In the genomic region with DNA sequence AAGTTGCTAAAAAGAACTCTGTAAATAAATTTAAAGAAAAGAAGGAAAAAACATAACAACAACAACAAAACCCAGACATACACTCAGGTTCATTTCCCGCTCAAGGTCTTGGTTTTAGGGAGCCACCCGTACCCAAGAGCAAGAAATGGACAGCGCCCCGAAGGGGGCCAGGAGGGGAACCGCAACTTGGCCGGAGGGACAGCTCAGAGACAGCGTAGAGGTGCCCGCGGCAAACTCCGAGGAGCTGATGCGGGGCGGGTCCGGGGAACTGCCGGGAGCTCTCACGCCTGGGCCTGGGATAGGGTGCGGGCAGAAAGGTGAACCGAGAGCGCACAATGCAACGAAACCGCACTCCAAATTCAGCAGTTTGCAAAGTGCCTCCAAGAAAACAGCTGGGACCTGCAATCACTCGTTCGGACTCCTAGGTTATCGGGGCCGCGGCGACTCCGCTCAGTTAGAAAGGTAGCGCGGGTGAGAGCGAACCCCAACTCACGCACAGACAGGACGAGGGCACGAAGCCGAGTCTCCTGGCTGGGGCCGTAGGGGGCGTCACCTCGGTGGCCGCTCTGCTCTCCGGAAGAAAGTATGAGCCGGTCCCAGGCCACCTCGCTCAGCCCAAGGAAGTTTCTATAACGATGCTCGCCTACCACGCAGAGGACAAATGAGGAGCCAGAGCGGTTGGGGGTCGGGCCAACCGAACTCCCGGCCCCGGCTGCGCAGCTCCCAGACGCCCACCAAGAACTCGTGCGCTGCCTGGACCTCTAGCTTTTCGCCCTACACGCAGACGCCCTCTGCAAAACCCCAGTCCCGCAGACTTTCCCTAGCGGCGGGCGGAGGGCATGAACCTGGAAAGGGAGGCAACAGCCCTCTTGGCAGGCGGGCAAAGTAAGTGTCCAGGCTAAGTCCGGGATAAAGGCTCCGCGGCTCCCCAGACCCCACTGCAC, we compare ENCODE assay signal across 8 cellular contexts. TPM values are rescaled to one million over a fixed set of nuclear protein-coding genes. Genes with fewer than 3 reads are reported as not detected.
DNase-seq lines count a peak whose midpoint lies in the region; ATAC-seq and TF ChIP-seq lines count a peak whose summit lies in the region.
"Had no signal": no experiment of that assay in that cellular context is flagged by ENCODE, and none has a peak within 500 bp of the region (broad histone marks: within the 10 kb centered on the region; RNA-seq: fewer than 3 reads in every experiment).

No MANE protein-coding gene starts in this region.

- in situ Hi-C loops in GM13976 (cut with MboI; ENCODE audit: low sequenced_read_pairs, unreplicated experiment): no loop called here
- in situ Hi-C loops in SK-MEL-5 (cut with HindIII; ENCODE audit: low pct_unique_long_range_greater_than_20kb, low sequenced_read_pairs): no loop called here

- peaks cover 26% of the 10 kb centered on the region for H3K4me1 Mint-ChIP-seq in chondrocyte (ENCODE audit: low read depth)

- H3K9me3 Mint-ChIP-seq in chondrocyte (ENCODE audit: low read depth): no peaks in the 10 kb centered on the region

- H3K27me3 Mint-ChIP-seq in chondrocyte (ENCODE audit: low read depth): peaks cover 40% of the 10 kb centered on the region

- intact Hi-C loops in left lung (cut with DNase I): no loop called here

- H3K27ac Mint-ChIP-seq in chondrocyte (ENCODE audit: unreplicated experiment): no peak overlapping the region

- peak overlapping the region; percentile 86 to 94 for H3K27ac ChIP-seq in left lung
- H3K27ac ChIP-seq: VCaP had no signal

- H3K9me3 ChIP-seq in left lung: no peaks in the 10 kb centered on the region

- H3K4me3 Mint-ChIP-seq in chondrocyte (ENCODE audit: unreplicated experiment): peak overlapping the region; percentile 72

- H3K36me3 ChIP-seq in left lung: no peaks in the 10 kb centered on the region

- TF ChIP-seq CTCF in GM13976 (IDR thresholded peaks at IDR 0.05; ENCODE audit: borderline replicate concordance, control extremely low read depth, extremely low read depth, insufficient read depth, missing control alignments): no peak
- peak; percentile 57 for TF ChIP-seq CTCF in chondrocyte (IDR thresholded peaks at IDR 0.05)
- no peak for TF ChIP-seq CTCF in left lung (IDR thresholded peaks at IDR 0.05)

- no peaks in the 10 kb centered on the region for H3K36me3 Mint-ChIP-seq in chondrocyte (ENCODE audit: low read depth)

- DNase-seq in GM13976 (ENCODE audit: low spot score) (peak; percentile 28), SK-MEL-5 (ENCODE audit: low read depth, low spot score) (peak; percentile 34), chondrocyte (ENCODE audit: low spot score) (no peak), left lung (peak in 1 of 2 donors; percentile 81), NCI-H146 (lab: John Stamatoyannopoulos, UW) (no peak), NCI-H146 treated with DMSO at 0.1 percent for 48 hours (lab: John Stamatoyannopoulos, UW; ENCODE audit: unreplicated experiment) (no peak)
- DNase-seq in stimulated activated CD8-positive, alpha-beta memory T cell treated with anti-CD3 and anti-CD28 coated beads, Interleukin-4, amount 100 ng/mL, for 48 hours: peak; percentile 44

- H3K4me1 ChIP-seq in left lung: peaks cover 0 to 24% of the 10 kb centered on the region in 2 donors

- H3K27me3 ChIP-seq in left lung: peaks cover 9 to 67% of the 10 kb centered on the region in 2 donors

- ATAC-seq in left lung: peak; percentile 1

- peak overlapping the region; percentile 51 to 62 for H3K4me3 ChIP-seq in left lung

RNA-seq across cellular contexts. Expression of a gene that starts 1.4 kb away (rescaled TPM):
- total RNA-seq in SK-MEL-5 (2014; rRNA removed; shearing (Covaris generic)): not detected in 2 replicates
- not detected in 2 replicates for polyA plus RNA-seq in SK-MEL-5 (2015; cell fraction: cytosol; rRNA removed)
- polyA plus RNA-seq in SK-MEL-5 (2015; cell fraction: nucleus; rRNA removed): not detected in 2 replicates
- total RNA-seq in chondrocyte (0.22 to 0.54 TPM (median 0.35 TPM) in 3 replicates), left lung (100 to 1,000 TPM; 143 to 489 TPM)

Comparison
In these comparisons a context has a peak if more than half of its experiments do, and no peak if none do; other contexts are left out.
1. DNase-seq: peak in GM13976 (single experiment), SK-MEL-5 (single experiment) and stimulated activated CD8-positive, alpha-beta memory T cell treated with anti-CD3 and anti-CD28 coated beads, Interleukin-4, amount 100 ng/mL, for 48 hours (single experiment); none in chondrocyte (single experiment), NCI-H146 (single experiment) and NCI-H146 treated with DMSO at 0.1 percent for 48 hours (single experiment).
2. RNA of a gene that starts 1.4 kb away (total RNA-seq): 143 to 489 TPM in left lung; 0.22 to 0.54 TPM in chondrocyte and not detected in SK-MEL-5; every median in the first group is over 10 times any median in the second.